ENCODE assay signal across 21 cellular contexts in genomic region chr5:53815471-53815870, GRCh38.
DNase-seq lines count a peak whose midpoint lies in the region; ATAC-seq, FAIRE-seq and TF ChIP-seq lines count a peak whose summit lies in the region.
"Had no signal": no experiment of that assay in that cellular context is flagged by ENCODE, and none has a peak within 500 bp of the region (broad histone marks: within the 10 kb centered on the region; RNA-seq: fewer than 3 reads in every experiment).

No MANE protein-coding gene starts in this region.

- H3K36me3 ChIP-seq in GM23338 (ENCODE audit: insufficient read depth) (no peaks in the 10 kb centered on the region), endodermal cell (ENCODE audit: control insufficient read depth, insufficient read depth, low read length) (no peaks in the 10 kb centered on the region), mesendoderm (ENCODE audit: control insufficient read depth, insufficient read depth, low read length) (no peaks in the 10 kb centered on the region)
- H3K36me3 ChIP-seq: BE2C had no signal

- WGBS in endodermal cell (ENCODE audit: insufficient coverage in 1 of 2, insufficient read length in 1 of 2), 2 experiments: 84 to 100% methylated on average over 2 of the region's 2 CpGs
- no CpG with 5 or more reads among the region's 2 CpGs for WGBS in mesendoderm (ENCODE audit: extremely low coverage, insufficient coverage, low lambda C conversion rate)

- no peak overlapping the region for H3K23ac ChIP-seq in mesendoderm (ENCODE audit: low read length)

- no peak overlapping the region for H3K9ac ChIP-seq in endodermal cell (ENCODE audit: extremely low read depth, low read length, poor library complexity, severe bottlenecking)
- no peak overlapping the region for H3K9ac ChIP-seq in mesendoderm (ENCODE audit: low read length)
- H3K9ac ChIP-seq: GM23248 had no signal

- no peak overlapping the region for H4K8ac ChIP-seq in mesendoderm (ENCODE audit: low read depth, low read length)

- ATAC-seq in GM23338: peak; percentile 82
- ATAC-seq: HepG2 had no signal

- H3K36me3 Mint-ChIP-seq in GM23338 (ENCODE audit: low read depth) (no peaks in the 10 kb centered on the region), endodermal cell (ENCODE audit: low read depth) (no peaks in the 10 kb centered on the region)
- H3K36me3 Mint-ChIP-seq: CD4-positive, CD25-positive, alpha-beta regulatory T cell; CD8-positive, alpha-beta memory T cell; IgD-negative memory B cell had no signal

- H3K4ac ChIP-seq in mesendoderm (ENCODE audit: low read depth, low read length): no peak overlapping the region

- H3K27ac ChIP-seq in GM23338 (ENCODE audit: low read depth) (no peak overlapping the region), endodermal cell (ENCODE audit: low read depth, low read length) (no peak overlapping the region), mesendoderm (ENCODE audit: low read depth, low read length) (no peak overlapping the region)
- H3K27ac ChIP-seq: GM23248 had no signal

- H3K4me1 Mint-ChIP-seq in GM23338 (peaks cover 12% of the 10 kb centered on the region), endodermal cell (peaks cover 16% of the 10 kb centered on the region)
- H3K4me1 Mint-ChIP-seq: CD4-positive, CD25-positive, alpha-beta regulatory T cell; CD8-positive, alpha-beta memory T cell had no signal

- H3K79me2 ChIP-seq in GM23338 (replicated peaks; ENCODE audit: insufficient read depth) (no peaks in the 10 kb centered on the region), mesendoderm (ENCODE audit: control insufficient read depth, insufficient read depth, low read length) (no peaks in the 10 kb centered on the region)

- no peak overlapping the region for H2BK15ac ChIP-seq in mesendoderm (replicated peaks; ENCODE audit: low read depth)

- no peak overlapping the region for H2AFZ ChIP-seq in GM23338
- H2AFZ ChIP-seq: GM23248 had no signal

- no peak overlapping the region for H3K56ac ChIP-seq in mesendoderm (ENCODE audit: low read length)

- no peak overlapping the region for H3K4me3 Mint-ChIP-seq in GM23338
- no peak overlapping the region for H3K4me3 Mint-ChIP-seq in endodermal cell
- H3K4me3 Mint-ChIP-seq: CD4-positive, CD25-positive, alpha-beta regulatory T cell; CD8-positive, alpha-beta memory T cell; H9; IgD-negative memory B cell had no signal

- H3F3A ChIP-seq in GM23338 (replicated peaks; ENCODE audit: low read depth): no peaks in the 10 kb centered on the region

- no peak overlapping the region for H4K5ac ChIP-seq in mesendoderm (ENCODE audit: low read length)

- no peaks in the 10 kb centered on the region for H3K79me1 ChIP-seq in mesendoderm (ENCODE audit: low read length)

- TF ChIP-seq CTCF in GM23338 (conservative IDR thresholded peaks at IDR 0.05; ENCODE audit: low read depth in 2 of 2) (no peak), endodermal cell (conservative IDR thresholded peaks at IDR 0.05) (no peak)

- H4K20me1 ChIP-seq in GM23338 (replicated peaks; ENCODE audit: insufficient read depth): no peaks in the 10 kb centered on the region

- no peaks in the 10 kb centered on the region for H3K9me3 Mint-ChIP-seq in GM23338
- no peaks in the 10 kb centered on the region for H3K9me3 Mint-ChIP-seq in endodermal cell
- H3K9me3 Mint-ChIP-seq: H9, IgD-negative memory B cell had no signal

- H3K4me3 ChIP-seq in GM23338 (no peak overlapping the region), endodermal cell (ENCODE audit: low read length) (no peak overlapping the region), mesendoderm (ENCODE audit: low read length) (no peak overlapping the region)
- H3K4me3 ChIP-seq: GM23248 had no signal

- no peak overlapping the region for H3K27ac Mint-ChIP-seq in GM23338
- no peak overlapping the region for H3K27ac Mint-ChIP-seq in endodermal cell
- H3K27ac Mint-ChIP-seq: CD4-positive, CD25-positive, alpha-beta regulatory T cell; CD8-positive, alpha-beta memory T cell; IgD-negative memory B cell had no signal

- H3K18ac ChIP-seq in mesendoderm (ENCODE audit: low read length): no peak overlapping the region

- H3K4me1 ChIP-seq in GM23338 (ENCODE audit: insufficient read depth) (0 out of 2 replicates have a peak, but pooled peaks cover 5% of the 10 kb centered on the region), endodermal cell (ENCODE audit: control insufficient read depth, insufficient read depth, low read length) (no peaks in the 10 kb centered on the region), mesendoderm (ENCODE audit: control insufficient read depth, low read depth, low read length) (no peaks in the 10 kb centered on the region)
- H3K4me1 ChIP-seq: BE2C had no signal

- H3K4me2 ChIP-seq in GM23338: no peak overlapping the region
- H3K4me2 ChIP-seq in mesendoderm (ENCODE audit: low read length): no peak overlapping the region

- peak; percentile 73 for FAIRE-seq in HTR-8/SVneo (lab: Jason Lieb, UNC)
- FAIRE-seq: A204.1, GM12892, GM18507, HepG2 had no signal

- no peaks in the 10 kb centered on the region for H3K9me3 ChIP-seq in endodermal cell (ENCODE audit: control insufficient read depth, low read length)
- H3K9me3 ChIP-seq: BE2C had no signal

- peaks cover 4% of the 10 kb centered on the region for H3K9me2 ChIP-seq in GM23338 (ENCODE audit: insufficient read depth)

- H2BK5ac ChIP-seq in mesendoderm (ENCODE audit: low read length): no peak overlapping the region

- DNase-seq in GM23338 (ENCODE audit: low spot score): peak; percentile 47
- no peak for DNase-seq in HTR-8/SVneo (ENCODE audit: insufficient read length, low spot score)
- DNase-seq in endodermal cell: peak; percentile 75
- peak; percentile 31 for DNase-seq in mesendoderm
- no peak for DNase-seq in NK-92 treated with Interleukin-12 subunit alpha and Interleukin-12 subunit beta, amount 100 ng/mL, for 24 hours (lab: John Stamatoyannopoulos, UW)
- no peak for DNase-seq in central memory CD4-positive, alpha-beta T cell
- DNase-seq in stimulated activated CD4-positive, alpha-beta T cell treated with anti-CD3 and anti-CD28 coated beads, Interleukin-2, amount 100 ng/mL, for 24 hours: no peak
- DNase-seq: ACHN; BE2C; C1 segment of cervical spinal cord; CD4-positive, CD25-positive, alpha-beta regulatory T cell; CD8-positive, alpha-beta memory T cell; COR-L47; GDM1; GM23248; H9 had no signal

- no peak overlapping the region for H2BK120ac ChIP-seq in mesendoderm (ENCODE audit: low read depth, low read length)

- H3K27me3 Mint-ChIP-seq in GM23338 (ENCODE audit: insufficient read depth, low read depth, poor library complexity): peaks cover 2% of the 10 kb centered on the region
- no peaks in the 10 kb centered on the region for H3K27me3 Mint-ChIP-seq in endodermal cell (ENCODE audit: insufficient read depth)
- H3K27me3 Mint-ChIP-seq: CD4-positive, CD25-positive, alpha-beta regulatory T cell had no signal

- no peaks in the 10 kb centered on the region for H3K27me3 ChIP-seq in GM23338 (ENCODE audit: insufficient read depth)
- H3K27me3 ChIP-seq in endodermal cell (ENCODE audit: control insufficient read depth, insufficient read depth, low read length, poor library complexity, severe bottlenecking): no peaks in the 10 kb centered on the region
- no peaks in the 10 kb centered on the region for H3K27me3 ChIP-seq in mesendoderm (ENCODE audit: insufficient read depth, low read length, poor library complexity)
- H3K27me3 ChIP-seq: BE2C had no signal

- no peak overlapping the region for H2AK5ac ChIP-seq in mesendoderm (ENCODE audit: low read length)

TF ChIP-seq in GM23338, 12 proteins besides CTCF, POLR2A, EP300 and RAD21 (continues in another document):
- TF ChIP-seq JUNB (IDR thresholded peaks at IDR 0.05; ENCODE audit: unreplicated experiment) (no peak), ZNF114 (CRISPR knock-in tag; IDR thresholded peaks at IDR 0.05) (no peak)

Comparison
In these comparisons a context has a peak if more than half of its experiments do, and no peak if none do; other contexts are left out.
1. DNase-seq: peak in GM23338 (single experiment), endodermal cell (single experiment) and mesendoderm (single experiment); none in HTR-8/SVneo (single experiment), NK-92 treated with Interleukin-12 subunit alpha and Interleukin-12 subunit beta, amount 100 ng/mL, for 24 hours (single experiment), central memory CD4-positive, alpha-beta T cell (single experiment) and stimulated activated CD4-positive, alpha-beta T cell treated with anti-CD3 and anti-CD28 coated beads, Interleukin-2, amount 100 ng/mL, for 24 hours (0 of 2).